In genomic region chr20:3934628-3935027, GRCh38 we compare ENCODE assay signal across 16 cellular contexts. TPM values are rescaled to one million over a fixed set of nuclear protein-coding genes. Genes with fewer than 3 reads are reported as not detected.
DNase-seq lines count a peak whose midpoint lies in the region; ATAC-seq and TF ChIP-seq lines count a peak whose summit lies in the region.
"Had no signal": no experiment of that assay in that cellular context is flagged by ENCODE, and none has a peak within 500 bp of the region (broad histone marks: within the 10 kb centered on the region; RNA-seq: fewer than 3 reads in every experiment).

No MANE protein-coding gene starts in this region.

- no peak overlapping the region for H2AFZ ChIP-seq in IMR-90 (replicated peaks; ENCODE audit: low read length, poor library complexity)

- peak overlapping the region; percentile 44; the same call in 1 of the 2 replicates for H3K23ac ChIP-seq in IMR-90 (ENCODE audit: low read depth, low read length)

- no TSS peak for BruUV-seq in IMR-90 (replicated peaks; lab: Mats Ljungman, UMichigan)

- CTCF ChIA-PET in IMR-90 (lab: Yijun Ruan, JAX), result no interaction called here

- H3K9ac ChIP-seq in IMR-90 (ENCODE audit: low read depth, low read length), result no peak overlapping the region

- no peak overlapping the region for H4K5ac ChIP-seq in IMR-90 (ENCODE audit: low read depth, low read length)

- in situ Hi-C loops in IMR-90 (cut with MboI; ENCODE audit: low sequenced_read_pairs), result no loop called here

- H3K79me1 ChIP-seq in IMR-90 (ENCODE audit: low read depth in 1 of 2, low read length in 2 of 2), result peaks cover 16 to 70% of the 10 kb centered on the region in 2 experiments

- peaks cover 42% of the 10 kb centered on the region for H3K9me1 ChIP-seq in IMR-90 (ENCODE audit: insufficient read depth, low read length)

- no peak overlapping the region for H3K4me3 Mint-ChIP-seq in central memory CD8-positive, alpha-beta T cell
- H3K4me3 Mint-ChIP-seq: CD4-positive, alpha-beta T cell had no signal

- H4K20me1 ChIP-seq in IMR-90 (ENCODE audit: insufficient read depth, low read length), result 0 out of 2 replicates have a peak, but pooled peaks cover 7% of the 10 kb centered on the region

- no peaks in the 10 kb centered on the region for H3K27me3 Mint-ChIP-seq in central memory CD8-positive, alpha-beta T cell
- H3K27me3 Mint-ChIP-seq: CD4-positive, alpha-beta T cell had no signal

- intact Hi-C loops in IMR-90 (cut with micrococcal nuclease), result loop anchor here (5.0 kb wide), 2 partner anchors 78 to 153 kb away; no protein-coding TSS in a partner anchor

- H3K14ac ChIP-seq in IMR-90 (replicated peaks; ENCODE audit: low read depth, low read length), result no peak overlapping the region

- H3K27me3 ChIP-seq in IMR-90 (ENCODE audit: control insufficient read depth, insufficient read depth, low read length) (no peaks in the 10 kb centered on the region), layer of hippocampus (ENCODE audit: control insufficient read depth, insufficient read depth, low read length) (no peaks in the 10 kb centered on the region)
- H3K27me3 ChIP-seq: colonic mucosa, esophagus squamous epithelium had no signal

- H3K56ac ChIP-seq in IMR-90 (ENCODE audit: extremely low read depth, insufficient read depth, low read length), result no peak overlapping the region

- no peak overlapping the region for H3K18ac ChIP-seq in IMR-90 (ENCODE audit: low read depth, low read length)

- 0 out of 4 replicates have a peak overlapping the region, but pooled peaks of 1 of the 2 experiments have one; percentile 9 for H4K8ac ChIP-seq in IMR-90 (ENCODE audit: low read depth in 2 of 2, low read length in 2 of 2)

- no peak overlapping the region for H2BK15ac ChIP-seq in IMR-90 (ENCODE audit: low read depth, low read length)

- H2BK20ac ChIP-seq in IMR-90 (ENCODE audit: low read depth, low read length), result no peak overlapping the region

- no peak overlapping the region for H2AK5ac ChIP-seq in IMR-90 (ENCODE audit: low read depth, low read length)

- no peak for TF ChIP-seq CTCF in IMR-90 (conservative IDR thresholded peaks at IDR 0.05; ENCODE audit: low read depth, low read length)

- dilution Hi-C loops in IMR-90 (cut with HindIII; ENCODE audit: low sequenced_read_pairs, unreplicated experiment), result no loop called here

- peaks cover 28% of the 10 kb centered on the region for H3K4me1 Mint-ChIP-seq in central memory CD8-positive, alpha-beta T cell

- POLR2A ChIA-PET in IMR-90 (lab: Charles Lee; ENCODE audit: unreplicated experiment), result no interaction called here

- peak; percentile 43 for DNase-seq in IMR-90
- DNase-seq in central memory CD8-positive, alpha-beta T cell (ENCODE audit: low spot score in 2 of 2), result no peak
- no peak for DNase-seq in T-helper 1 cell
- no peak for DNase-seq in NCI-H82 treated with DMSO at 0.1 percent for 48 hours (lab: John Stamatoyannopoulos, UW; ENCODE audit: unreplicated experiment)
- DNase-seq in activated gamma-delta T cell (lab: John Stamatoyannopoulos, UW), result no peak
- DNase-seq: amniotic stem cell; CD4-positive, alpha-beta T cell; colonic mucosa; esophagus squamous epithelium; mesendoderm; NCI-H2029; NCI-H69; stimulated activated CD4-positive, alpha-beta T cell treated with anti-CD3 and anti-CD28 coated beads, Interleukin-12 subunit alpha, Interleukin-12 subunit beta, amount 100 ng/mL, for 4 hours had no signal

- TF ChIP-seq RAD21 in IMR-90 (IDR thresholded peaks at IDR 0.05; ENCODE audit: low read length), result no peak

- H3K4me3 ChIP-seq in IMR-90 (ENCODE audit: insufficient read depth, low read depth, low read length), result no peak overlapping the region
- H3K4me3 ChIP-seq: colonic mucosa, esophagus squamous epithelium had no signal

- H3K9me3 Mint-ChIP-seq in central memory CD8-positive, alpha-beta T cell, result no peaks in the 10 kb centered on the region
- H3K9me3 Mint-ChIP-seq: CD4-positive, alpha-beta T cell had no signal

- peak overlapping the region; percentile 96 for H3K27ac Mint-ChIP-seq in central memory CD8-positive, alpha-beta T cell (ENCODE audit: low read depth)

- TF ChIP-seq POLR2A in IMR-90 (IDR thresholded peaks at IDR 0.05; ENCODE audit: low read depth, low read length), result no peak

- peaks cover 49% of the 10 kb centered on the region for H3K36me3 ChIP-seq in IMR-90 (ENCODE audit: control insufficient read depth, insufficient read depth, low read length)
- H3K36me3 ChIP-seq: colonic mucosa had no signal

- H2BK5ac ChIP-seq in IMR-90 (ENCODE audit: low read depth, low read length, poor library complexity, severe bottlenecking), result no peak overlapping the region

- peaks cover 12% of the 10 kb centered on the region for H3K4me1 ChIP-seq in IMR-90 (ENCODE audit: control insufficient read depth, insufficient read depth, low read length)
- H3K4me1 ChIP-seq: colonic mucosa had no signal

- H3K4me2 ChIP-seq in IMR-90 (ENCODE audit: low read depth, low read length), result no peak overlapping the region

- WGBS in IMR-90 (ENCODE audit: extremely low coverage in 2 of 2, insufficient read length in 1 of 2), 2 experiments, result no CpG with 5 or more reads among the region's 5 CpGs

- no peak overlapping the region for H2BK120ac ChIP-seq in IMR-90 (ENCODE audit: low read depth, low read length)

- H3K4ac ChIP-seq in IMR-90 (ENCODE audit: low read depth, low read length), result no peak overlapping the region

- no peak for ATAC-seq in IMR-90 (ENCODE audit: low read depth)
- ATAC-seq in central memory CD8-positive, alpha-beta T cell (replicated peaks; ENCODE audit: extremely low read depth, poor library complexity, severe bottlenecking), result no peak
- ATAC-seq in HG02763 (IDR thresholded peaks at IDR 0.05; ENCODE audit: unreplicated experiment), result no peak

- peaks cover 7% of the 10 kb centered on the region for H3K36me3 Mint-ChIP-seq in central memory CD8-positive, alpha-beta T cell (ENCODE audit: insufficient read depth)

- no peak overlapping the region for H4K91ac ChIP-seq in IMR-90 (ENCODE audit: insufficient read depth, low read depth, low read length)

- no peak overlapping the region for H2AK9ac ChIP-seq in IMR-90 (replicated peaks; ENCODE audit: low read depth, low read length, poor library complexity)

- no peaks in the 10 kb centered on the region for H3K9me3 ChIP-seq in IMR-90 (ENCODE audit: control insufficient read depth, insufficient read depth, low read length)
- H3K9me3 ChIP-seq: colonic mucosa, esophagus squamous epithelium had no signal

- H3K27ac ChIP-seq in IMR-90 (ENCODE audit: insufficient read depth, low read length) (no peak overlapping the region), layer of hippocampus (ENCODE audit: low read depth, low read length) (peak overlapping the region; percentile 16), temporal lobe (ENCODE audit: low read depth, low read length) (peak overlapping the region; percentile 41)
- H3K27ac ChIP-seq: colonic mucosa had no signal

TF ChIP-seq in IMR-90, 13 proteins besides CTCF, POLR2A, EP300 and RAD21:
- peak; percentile 75 for TF ChIP-seq BHLHE40 (IDR thresholded peaks at IDR 0.05; ENCODE audit: low read depth, low read length)
- no peak for TF ChIP-seq USF2 (IDR thresholded peaks at IDR 0.05; ENCODE audit: low read depth, low read length)
- TF ChIP-seq MAZ (IDR thresholded peaks at IDR 0.05; ENCODE audit: borderline replicate concordance, low read depth, low read length), result no peak

RNA-seq across cellular contexts. Expression of gene PANK2, which starts 45.4 kb away (rescaled TPM):
- total RNA-seq in IMR-90 (2012; rRNA removed) (28.1 and 47.8 TPM in 2 replicates), temporal lobe (35.2 TPM)
- polyA plus RNA-seq in IMR-90 (2012; rRNA removed), result 15.8 and 17.7 TPM in 2 replicates
- 7.9 and 8.4 TPM in 2 replicates for polyA plus RNA-seq in IMR-90 (2012; cell fraction: cytosol; rRNA removed)
- polyA plus RNA-seq in IMR-90 (2012; cell fraction: nucleus; rRNA removed; ENCODE audit: low replicate concordance), result 29.3 and 35.5 TPM in 2 replicates
